ENCODE assay signal across 1 cellular context in the genomic region with DNA sequence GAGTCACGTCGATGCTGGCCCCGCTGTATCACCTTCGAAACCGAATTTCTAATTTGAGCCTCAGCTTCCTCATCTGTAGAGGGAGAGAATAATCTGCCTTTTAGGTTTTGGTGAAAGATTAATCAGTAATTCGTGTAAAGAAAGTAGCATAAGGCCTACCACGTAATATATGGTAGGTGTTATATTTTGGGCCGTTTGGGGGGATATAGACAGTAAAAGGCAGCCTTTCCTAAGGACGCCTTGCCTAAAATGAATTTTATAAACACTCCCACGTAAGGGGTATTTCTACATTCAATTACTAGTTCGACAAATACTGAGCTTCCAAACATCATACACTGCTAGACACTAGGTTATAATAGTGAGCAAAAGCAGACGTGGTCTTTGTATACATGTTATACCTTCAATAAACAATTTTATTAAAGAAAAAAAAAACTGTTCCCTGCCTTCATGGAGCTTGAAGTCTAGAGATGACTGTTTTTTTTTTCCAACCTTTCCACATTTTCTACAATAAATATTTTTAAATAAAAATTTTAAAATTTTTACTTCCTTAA.
TF ChIP-seq lines count a peak whose summit lies in the region.

No MANE protein-coding gene starts in this region.

TF ChIP-seq in K562, 482 proteins besides CTCF, POLR2A, EP300 and RAD21 (continued from another document and continues in another):
- TF ChIP-seq, protein P1, sequence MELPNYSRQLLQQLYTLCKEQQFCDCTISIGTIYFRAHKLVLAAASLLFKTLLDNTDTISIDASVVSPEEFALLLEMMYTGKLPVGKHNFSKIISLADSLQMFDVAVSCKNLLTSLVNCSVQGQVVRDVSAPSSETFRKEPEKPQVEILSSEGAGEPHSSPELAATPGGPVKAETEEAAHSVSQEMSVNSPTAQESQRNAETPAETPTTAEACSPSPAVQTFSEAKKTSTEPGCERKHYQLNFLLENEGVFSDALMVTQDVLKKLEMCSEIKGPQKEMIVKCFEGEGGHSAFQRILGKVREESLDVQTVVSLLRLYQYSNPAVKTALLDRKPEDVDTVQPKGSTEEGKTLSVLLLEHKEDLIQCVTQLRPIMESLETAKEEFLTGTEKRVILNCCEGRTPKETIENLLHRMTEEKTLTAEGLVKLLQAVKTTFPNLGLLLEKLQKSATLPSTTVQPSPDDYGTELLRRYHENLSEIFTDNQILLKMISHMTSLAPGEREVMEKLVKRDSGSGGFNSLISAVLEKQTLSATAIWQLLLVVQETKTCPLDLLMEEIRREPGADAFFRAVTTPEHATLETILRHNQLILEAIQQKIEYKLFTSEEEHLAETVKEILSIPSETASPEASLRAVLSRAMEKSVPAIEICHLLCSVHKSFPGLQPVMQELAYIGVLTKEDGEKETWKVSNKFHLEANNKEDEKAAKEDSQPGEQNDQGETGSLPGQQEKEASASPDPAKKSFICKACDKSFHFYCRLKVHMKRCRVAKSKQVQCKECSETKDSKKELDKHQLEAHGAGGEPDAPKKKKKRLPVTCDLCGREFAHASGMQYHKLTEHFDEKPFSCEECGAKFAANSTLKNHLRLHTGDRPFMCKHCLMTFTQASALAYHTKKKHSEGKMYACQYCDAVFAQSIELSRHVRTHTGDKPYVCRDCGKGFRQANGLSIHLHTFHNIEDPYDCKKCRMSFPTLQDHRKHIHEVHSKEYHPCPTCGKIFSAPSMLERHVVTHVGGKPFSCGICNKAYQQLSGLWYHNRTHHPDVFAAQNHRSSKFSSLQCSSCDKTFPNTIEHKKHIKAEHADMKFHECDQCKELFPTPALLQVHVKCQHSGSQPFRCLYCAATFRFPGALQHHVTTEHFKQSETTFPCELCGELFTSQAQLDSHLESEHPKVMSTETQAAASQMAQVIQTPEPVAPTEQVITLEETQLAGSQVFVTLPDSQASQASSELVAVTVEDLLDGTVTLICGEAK (IDR thresholded peaks at IDR 0.05) = no peak
- TF ChIP-seq, protein P1 (CRISPR knock-in tag; IDR thresholded peaks at IDR 0.05) = no peak; the same call in 1 of the 2 replicates
- TF ChIP-seq HDAC6 (IDR thresholded peaks at IDR 0.05; ENCODE audit: low read depth, low read length) = no peak
- TF ChIP-seq ZFP1 (CRISPR knock-in tag; IDR thresholded peaks at IDR 0.05) = no peak
- TF ChIP-seq ZKSCAN1 (IDR thresholded peaks at IDR 0.05; ENCODE audit: low read depth, low read length) = no peak
- TF ChIP-seq, protein P2, sequence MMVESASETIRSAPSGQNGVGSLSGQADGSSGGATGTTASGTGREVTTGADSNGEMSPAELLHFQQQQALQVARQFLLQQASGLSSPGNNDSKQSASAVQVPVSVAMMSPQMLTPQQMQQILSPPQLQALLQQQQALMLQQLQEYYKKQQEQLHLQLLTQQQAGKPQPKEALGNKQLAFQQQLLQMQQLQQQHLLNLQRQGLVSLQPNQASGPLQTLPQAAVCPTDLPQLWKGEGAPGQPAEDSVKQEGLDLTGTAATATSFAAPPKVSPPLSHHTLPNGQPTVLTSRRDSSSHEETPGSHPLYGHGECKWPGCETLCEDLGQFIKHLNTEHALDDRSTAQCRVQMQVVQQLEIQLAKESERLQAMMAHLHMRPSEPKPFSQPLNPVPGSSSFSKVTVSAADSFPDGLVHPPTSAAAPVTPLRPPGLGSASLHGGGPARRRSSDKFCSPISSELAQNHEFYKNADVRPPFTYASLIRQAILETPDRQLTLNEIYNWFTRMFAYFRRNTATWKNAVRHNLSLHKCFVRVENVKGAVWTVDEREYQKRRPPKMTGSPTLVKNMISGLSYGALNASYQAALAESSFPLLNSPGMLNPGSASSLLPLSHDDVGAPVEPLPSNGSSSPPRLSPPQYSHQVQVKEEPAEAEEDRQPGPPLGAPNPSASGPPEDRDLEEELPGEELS (CRISPR knock-in tag; IDR thresholded peaks at IDR 0.05; ENCODE audit: borderline replicate concordance) = 0 out of 2 replicates have a peak, but pooled peaks have one; percentile 16
- no peak for TF ChIP-seq POLR3A (IDR thresholded peaks at IDR 0.05; ENCODE audit: borderline replicate concordance, extremely low read depth, insufficient read depth, insufficient read length)
- TF ChIP-seq PHTF2 (CRISPR knock-in tag; IDR thresholded peaks at IDR 0.05) = no peak
- TF ChIP-seq PCBP1 (IDR thresholded peaks at IDR 0.05; ENCODE audit: low read depth, low read length, poor library complexity, severe bottlenecking) = no peak
- TF ChIP-seq SMC3 (conservative IDR thresholded peaks at IDR 0.05; ENCODE audit: insufficient read depth, low read depth, low read length) = no peak
- 0 out of 2 replicates have a peak, but pooled peaks have one; percentile 30 for TF ChIP-seq PPARD (CRISPR knock-in tag; IDR thresholded peaks at IDR 0.05)
- no peak for TF ChIP-seq SAFB2 (IDR thresholded peaks at IDR 0.05; ENCODE audit: borderline replicate concordance, low read depth, low read length, severe bottlenecking)
- TF ChIP-seq, protein P3, sequence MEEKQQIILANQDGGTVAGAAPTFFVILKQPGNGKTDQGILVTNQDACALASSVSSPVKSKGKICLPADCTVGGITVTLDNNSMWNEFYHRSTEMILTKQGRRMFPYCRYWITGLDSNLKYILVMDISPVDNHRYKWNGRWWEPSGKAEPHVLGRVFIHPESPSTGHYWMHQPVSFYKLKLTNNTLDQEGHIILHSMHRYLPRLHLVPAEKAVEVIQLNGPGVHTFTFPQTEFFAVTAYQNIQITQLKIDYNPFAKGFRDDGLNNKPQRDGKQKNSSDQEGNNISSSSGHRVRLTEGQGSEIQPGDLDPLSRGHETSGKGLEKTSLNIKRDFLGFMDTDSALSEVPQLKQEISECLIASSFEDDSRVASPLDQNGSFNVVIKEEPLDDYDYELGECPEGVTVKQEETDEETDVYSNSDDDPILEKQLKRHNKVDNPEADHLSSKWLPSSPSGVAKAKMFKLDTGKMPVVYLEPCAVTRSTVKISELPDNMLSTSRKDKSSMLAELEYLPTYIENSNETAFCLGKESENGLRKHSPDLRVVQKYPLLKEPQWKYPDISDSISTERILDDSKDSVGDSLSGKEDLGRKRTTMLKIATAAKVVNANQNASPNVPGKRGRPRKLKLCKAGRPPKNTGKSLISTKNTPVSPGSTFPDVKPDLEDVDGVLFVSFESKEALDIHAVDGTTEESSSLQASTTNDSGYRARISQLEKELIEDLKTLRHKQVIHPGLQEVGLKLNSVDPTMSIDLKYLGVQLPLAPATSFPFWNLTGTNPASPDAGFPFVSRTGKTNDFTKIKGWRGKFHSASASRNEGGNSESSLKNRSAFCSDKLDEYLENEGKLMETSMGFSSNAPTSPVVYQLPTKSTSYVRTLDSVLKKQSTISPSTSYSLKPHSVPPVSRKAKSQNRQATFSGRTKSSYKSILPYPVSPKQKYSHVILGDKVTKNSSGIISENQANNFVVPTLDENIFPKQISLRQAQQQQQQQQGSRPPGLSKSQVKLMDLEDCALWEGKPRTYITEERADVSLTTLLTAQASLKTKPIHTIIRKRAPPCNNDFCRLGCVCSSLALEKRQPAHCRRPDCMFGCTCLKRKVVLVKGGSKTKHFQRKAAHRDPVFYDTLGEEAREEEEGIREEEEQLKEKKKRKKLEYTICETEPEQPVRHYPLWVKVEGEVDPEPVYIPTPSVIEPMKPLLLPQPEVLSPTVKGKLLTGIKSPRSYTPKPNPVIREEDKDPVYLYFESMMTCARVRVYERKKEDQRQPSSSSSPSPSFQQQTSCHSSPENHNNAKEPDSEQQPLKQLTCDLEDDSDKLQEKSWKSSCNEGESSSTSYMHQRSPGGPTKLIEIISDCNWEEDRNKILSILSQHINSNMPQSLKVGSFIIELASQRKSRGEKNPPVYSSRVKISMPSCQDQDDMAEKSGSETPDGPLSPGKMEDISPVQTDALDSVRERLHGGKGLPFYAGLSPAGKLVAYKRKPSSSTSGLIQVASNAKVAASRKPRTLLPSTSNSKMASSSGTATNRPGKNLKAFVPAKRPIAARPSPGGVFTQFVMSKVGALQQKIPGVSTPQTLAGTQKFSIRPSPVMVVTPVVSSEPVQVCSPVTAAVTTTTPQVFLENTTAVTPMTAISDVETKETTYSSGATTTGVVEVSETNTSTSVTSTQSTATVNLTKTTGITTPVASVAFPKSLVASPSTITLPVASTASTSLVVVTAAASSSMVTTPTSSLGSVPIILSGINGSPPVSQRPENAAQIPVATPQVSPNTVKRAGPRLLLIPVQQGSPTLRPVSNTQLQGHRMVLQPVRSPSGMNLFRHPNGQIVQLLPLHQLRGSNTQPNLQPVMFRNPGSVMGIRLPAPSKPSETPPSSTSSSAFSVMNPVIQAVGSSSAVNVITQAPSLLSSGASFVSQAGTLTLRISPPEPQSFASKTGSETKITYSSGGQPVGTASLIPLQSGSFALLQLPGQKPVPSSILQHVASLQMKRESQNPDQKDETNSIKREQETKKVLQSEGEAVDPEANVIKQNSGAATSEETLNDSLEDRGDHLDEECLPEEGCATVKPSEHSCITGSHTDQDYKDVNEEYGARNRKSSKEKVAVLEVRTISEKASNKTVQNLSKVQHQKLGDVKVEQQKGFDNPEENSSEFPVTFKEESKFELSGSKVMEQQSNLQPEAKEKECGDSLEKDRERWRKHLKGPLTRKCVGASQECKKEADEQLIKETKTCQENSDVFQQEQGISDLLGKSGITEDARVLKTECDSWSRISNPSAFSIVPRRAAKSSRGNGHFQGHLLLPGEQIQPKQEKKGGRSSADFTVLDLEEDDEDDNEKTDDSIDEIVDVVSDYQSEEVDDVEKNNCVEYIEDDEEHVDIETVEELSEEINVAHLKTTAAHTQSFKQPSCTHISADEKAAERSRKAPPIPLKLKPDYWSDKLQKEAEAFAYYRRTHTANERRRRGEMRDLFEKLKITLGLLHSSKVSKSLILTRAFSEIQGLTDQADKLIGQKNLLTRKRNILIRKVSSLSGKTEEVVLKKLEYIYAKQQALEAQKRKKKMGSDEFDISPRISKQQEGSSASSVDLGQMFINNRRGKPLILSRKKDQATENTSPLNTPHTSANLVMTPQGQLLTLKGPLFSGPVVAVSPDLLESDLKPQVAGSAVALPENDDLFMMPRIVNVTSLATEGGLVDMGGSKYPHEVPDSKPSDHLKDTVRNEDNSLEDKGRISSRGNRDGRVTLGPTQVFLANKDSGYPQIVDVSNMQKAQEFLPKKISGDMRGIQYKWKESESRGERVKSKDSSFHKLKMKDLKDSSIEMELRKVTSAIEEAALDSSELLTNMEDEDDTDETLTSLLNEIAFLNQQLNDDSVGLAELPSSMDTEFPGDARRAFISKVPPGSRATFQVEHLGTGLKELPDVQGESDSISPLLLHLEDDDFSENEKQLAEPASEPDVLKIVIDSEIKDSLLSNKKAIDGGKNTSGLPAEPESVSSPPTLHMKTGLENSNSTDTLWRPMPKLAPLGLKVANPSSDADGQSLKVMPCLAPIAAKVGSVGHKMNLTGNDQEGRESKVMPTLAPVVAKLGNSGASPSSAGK (IDR thresholded peaks at IDR 0.05) = no peak
- TF ChIP-seq BRD4 (IDR thresholded peaks at IDR 0.05) = no peak
- TF ChIP-seq, protein P4, sequence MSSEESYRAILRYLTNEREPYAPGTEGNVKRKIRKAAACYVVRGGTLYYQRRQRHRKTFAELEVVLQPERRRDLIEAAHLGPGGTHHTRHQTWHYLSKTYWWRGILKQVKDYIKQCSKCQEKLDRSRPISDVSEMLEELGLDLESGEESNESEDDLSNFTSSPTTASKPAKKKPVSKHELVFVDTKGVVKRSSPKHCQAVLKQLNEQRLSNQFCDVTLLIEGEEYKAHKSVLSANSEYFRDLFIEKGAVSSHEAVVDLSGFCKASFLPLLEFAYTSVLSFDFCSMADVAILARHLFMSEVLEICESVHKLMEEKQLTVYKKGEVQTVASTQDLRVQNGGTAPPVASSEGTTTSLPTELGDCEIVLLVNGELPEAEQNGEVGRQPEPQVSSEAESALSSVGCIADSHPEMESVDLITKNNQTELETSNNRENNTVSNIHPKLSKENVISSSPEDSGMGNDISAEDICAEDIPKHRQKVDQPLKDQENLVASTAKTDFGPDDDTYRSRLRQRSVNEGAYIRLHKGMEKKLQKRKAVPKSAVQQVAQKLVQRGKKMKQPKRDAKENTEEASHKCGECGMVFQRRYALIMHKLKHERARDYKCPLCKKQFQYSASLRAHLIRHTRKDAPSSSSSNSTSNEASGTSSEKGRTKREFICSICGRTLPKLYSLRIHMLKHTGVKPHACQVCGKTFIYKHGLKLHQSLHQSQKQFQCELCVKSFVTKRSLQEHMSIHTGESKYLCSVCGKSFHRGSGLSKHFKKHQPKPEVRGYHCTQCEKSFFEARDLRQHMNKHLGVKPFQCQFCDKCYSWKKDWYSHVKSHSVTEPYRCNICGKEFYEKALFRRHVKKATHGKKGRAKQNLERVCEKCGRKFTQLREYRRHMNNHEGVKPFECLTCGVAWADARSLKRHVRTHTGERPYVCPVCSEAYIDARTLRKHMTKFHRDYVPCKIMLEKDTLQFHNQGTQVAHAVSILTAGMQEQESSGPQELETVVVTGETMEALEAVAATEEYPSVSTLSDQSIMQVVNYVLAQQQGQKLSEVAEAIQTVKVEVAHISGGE (CRISPR knock-in tag; IDR thresholded peaks at IDR 0.05) = no peak
- TF ChIP-seq TRIM24 (IDR thresholded peaks at IDR 0.05) = peak; percentile 34 to 57; a peak in 3 of 4 replicates
- no peak for TF ChIP-seq SREBF2 (CRISPR knock-in tag; IDR thresholded peaks at IDR 0.05)
- TF ChIP-seq ZNF717 (CRISPR knock-in tag; IDR thresholded peaks at IDR 0.05) = no peak
